Comparison of ENCODE assay signal across 13 cellular contexts in the genomic region with DNA sequence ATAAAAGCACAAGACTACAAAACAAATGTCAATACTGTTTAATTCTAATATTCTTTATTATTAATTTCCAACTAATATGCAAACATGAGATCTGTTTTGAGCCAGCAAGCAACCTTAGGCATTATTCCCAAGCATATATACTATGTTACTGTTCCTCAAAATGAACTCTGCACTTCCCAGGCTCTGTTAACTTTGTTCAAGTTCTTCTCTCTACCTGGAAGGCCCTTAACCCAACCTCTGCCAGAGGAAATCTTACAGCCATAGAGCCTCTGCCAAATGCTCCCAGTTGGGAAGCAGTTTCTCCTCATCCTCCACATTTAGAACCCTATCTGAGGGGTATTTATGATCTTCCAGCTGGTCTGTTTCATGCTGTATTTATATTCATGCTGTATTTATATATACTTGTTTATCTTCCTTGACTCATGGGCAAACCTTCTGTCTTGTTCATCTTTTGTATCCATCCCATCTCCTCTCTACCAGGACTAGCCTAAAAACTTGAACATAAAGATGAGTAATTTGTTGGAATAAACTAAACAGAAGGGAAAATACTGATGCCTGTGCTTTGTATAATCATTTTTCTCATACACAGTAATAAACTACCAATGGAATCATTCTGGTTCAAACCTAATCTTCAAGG. TPM values are rescaled to one million over a fixed set of nuclear protein-coding genes. Genes with fewer than 3 reads are reported as not detected.
DNase-seq lines count a peak whose midpoint lies in the region; ATAC-seq and TF ChIP-seq lines count a peak whose summit lies in the region.
"Had no signal": no experiment of that assay in that cellular context is flagged by ENCODE, and none has a peak within 500 bp of the region (broad histone marks: within the 10 kb centered on the region; RNA-seq: fewer than 3 reads in every experiment).

No MANE protein-coding gene starts in this region.

- H2AFZ ChIP-seq in GM23338 (no peak overlapping the region), neuronal stem cell (ENCODE audit: low read length) (no peak overlapping the region)

- H3K9ac ChIP-seq in neuronal stem cell (ENCODE audit: low read depth, low read length, poor library complexity) = no peak overlapping the region

- no peak overlapping the region for H2BK15ac ChIP-seq in neuronal stem cell (ENCODE audit: low read length)

- H3K4me2 ChIP-seq in GM23338 (peak overlapping the region; percentile 90), neuronal stem cell (ENCODE audit: insufficient read depth, low read length, poor library complexity, severe bottlenecking) (no peak overlapping the region)

- ATAC-seq in CD4-positive, CD25-positive, alpha-beta regulatory T cell (ENCODE audit: low read depth in 2 of 2) = no peak
- ATAC-seq in GM23338 (no peak), natural killer cell (no peak)
- ATAC-seq: body of pancreas had no signal

- no peak overlapping the region for H4K8ac ChIP-seq in neuronal stem cell (ENCODE audit: low read depth, low read length)

- no peak overlapping the region for H3K18ac ChIP-seq in neuronal stem cell (ENCODE audit: low read length)

- H3K27me3 ChIP-seq in CD4-positive, CD25-positive, alpha-beta regulatory T cell (ENCODE audit: control insufficient read depth, insufficient read depth, low read length) = no peaks in the 10 kb centered on the region
- H3K27me3 ChIP-seq in GM23338 (ENCODE audit: insufficient read depth) (no peaks in the 10 kb centered on the region), neuronal stem cell (ENCODE audit: control insufficient read depth in 3 of 3, insufficient read depth in 3 of 3, low read depth in 1 of 3, low read length in 3 of 3) (no peaks in the 10 kb centered on the region)
- H3K27me3 ChIP-seq: body of pancreas had no signal

- no peak overlapping the region for H3K4ac ChIP-seq in neuronal stem cell (ENCODE audit: low read length)

- no peak overlapping the region for H2BK5ac ChIP-seq in neuronal stem cell (ENCODE audit: low read length)

- intact Hi-C loops in natural killer cell (cut with micrococcal nuclease) = loop anchor here (10.0 kb wide), 2 partner anchors 467 to 1063 kb away; a partner anchor contains a TSS

- no peak overlapping the region for H3K14ac ChIP-seq in neuronal stem cell (ENCODE audit: low read length)

- H3F3A ChIP-seq in GM23338 (replicated peaks; ENCODE audit: low read depth) = no peaks in the 10 kb centered on the region

- H3K27ac Mint-ChIP-seq in CD4-positive, CD25-positive, alpha-beta regulatory T cell = peak overlapping the region in 2 of 3 donors; percentile 39 to 43
- H3K27ac Mint-ChIP-seq in GM23338 (no peak overlapping the region), natural killer cell (peak overlapping the region; percentile 57 to 99)
- no peak overlapping the region for H3K27ac Mint-ChIP-seq in activated naive CD8-positive, alpha-beta T cell treated with anti-CD3 and anti-CD28 coated beads for 36 hours

- H3K4me3 ChIP-seq in CD4-positive, CD25-positive, alpha-beta regulatory T cell (ENCODE audit: low read depth, low read length) = peak overlapping the region; percentile 100
- no peak overlapping the region for H3K4me3 ChIP-seq in GM23338
- H3K4me3 ChIP-seq in neuronal stem cell (ENCODE audit: low read length in 2 of 2) = no peak overlapping the region
- H3K4me3 ChIP-seq: body of pancreas, lung had no signal

- no peak overlapping the region for H3K23ac ChIP-seq in neuronal stem cell (ENCODE audit: low read depth, low read length, poor library complexity)

- peaks cover 51% of the 10 kb centered on the region for H3K4me1 ChIP-seq in CD4-positive, CD25-positive, alpha-beta regulatory T cell (ENCODE audit: control insufficient read depth, insufficient read depth, low read length, poor library complexity, severe bottlenecking)
- H3K4me1 ChIP-seq in GM23338 (ENCODE audit: insufficient read depth) (peaks cover 21% of the 10 kb centered on the region), neuronal stem cell (ENCODE audit: control insufficient read depth in 2 of 2, insufficient read depth in 1 of 2, low read depth in 1 of 2, low read length in 2 of 2) (peaks cover 0 to 14% of the 10 kb centered on the region in 2 donors)

- no peak overlapping the region for H4K91ac ChIP-seq in neuronal stem cell (ENCODE audit: low read depth, low read length, poor library complexity)

- no peak overlapping the region for H2BK12ac ChIP-seq in neuronal stem cell (ENCODE audit: low read length)

- peaks cover 22% of the 10 kb centered on the region for H3K36me3 Mint-ChIP-seq in CD4-positive, CD25-positive, alpha-beta regulatory T cell
- H3K36me3 Mint-ChIP-seq in GM23338 (ENCODE audit: low read depth) = peaks cover 54% of the 10 kb centered on the region
- peaks cover 54% of the 10 kb centered on the region for H3K36me3 Mint-ChIP-seq in activated naive CD8-positive, alpha-beta T cell treated with anti-CD3 and anti-CD28 coated beads for 36 hours
- H3K36me3 Mint-ChIP-seq in natural killer cell = peaks cover 21% of the 10 kb centered on the region

- H3K79me2 ChIP-seq in GM23338 (replicated peaks; ENCODE audit: insufficient read depth) = peaks cover 98% of the 10 kb centered on the region

- H3K9me3 Mint-ChIP-seq in CD4-positive, CD25-positive, alpha-beta regulatory T cell = no peaks in the 10 kb centered on the region
- no peaks in the 10 kb centered on the region for H3K9me3 Mint-ChIP-seq in GM23338
- H3K9me3 Mint-ChIP-seq in activated naive CD8-positive, alpha-beta T cell treated with anti-CD3 and anti-CD28 coated beads for 36 hours = no peaks in the 10 kb centered on the region
- no peaks in the 10 kb centered on the region for H3K9me3 Mint-ChIP-seq in natural killer cell

- H3K36me3 ChIP-seq in CD4-positive, CD25-positive, alpha-beta regulatory T cell (ENCODE audit: control insufficient read depth, insufficient read depth, low read length) = peaks cover 46% of the 10 kb centered on the region
- H3K36me3 ChIP-seq in GM23338 (ENCODE audit: insufficient read depth) (peaks cover 46% of the 10 kb centered on the region), neuronal stem cell (replicated peaks in 1 of 2; ENCODE audit: control insufficient read depth in 2 of 2, insufficient read depth in 2 of 2, low read length in 2 of 2) (peaks cover 12 to 63% of the 10 kb centered on the region in 2 donors)

- peaks cover 3% of the 10 kb centered on the region for H3K79me1 ChIP-seq in neuronal stem cell (ENCODE audit: low read depth, low read length)

- no peaks in the 10 kb centered on the region for H3K9me3 ChIP-seq in CD4-positive, CD25-positive, alpha-beta regulatory T cell (ENCODE audit: control insufficient read depth in 2 of 2, low read length in 2 of 2)
- no peaks in the 10 kb centered on the region for H3K9me3 ChIP-seq in neuronal stem cell (replicated peaks in 1 of 2; ENCODE audit: control insufficient read depth in 2 of 2, insufficient read depth in 1 of 2, low read depth in 1 of 2, low read length in 2 of 2)
- H3K9me3 ChIP-seq: body of pancreas had no signal

- H3K4me3 Mint-ChIP-seq in CD4-positive, CD25-positive, alpha-beta regulatory T cell = peak overlapping the region; percentile 95 to 98 (median 97)
- H3K4me3 Mint-ChIP-seq in GM23338 (peak overlapping the region; percentile 4; the same call in 2 of the 3 replicates), natural killer cell (peak overlapping the region; percentile 95)
- peak overlapping the region; percentile 27 for H3K4me3 Mint-ChIP-seq in activated naive CD8-positive, alpha-beta T cell treated with anti-CD3 and anti-CD28 coated beads for 36 hours

- no peak overlapping the region for H3K27ac ChIP-seq in CD4-positive, CD25-positive, alpha-beta regulatory T cell (ENCODE audit: insufficient read depth, low read length, poor library complexity, severe bottlenecking)
- no peak overlapping the region for H3K27ac ChIP-seq in GM23338 (ENCODE audit: low read depth)
- H3K27ac ChIP-seq in neuronal stem cell (replicated peaks; ENCODE audit: low read length) = no peak overlapping the region
- no peak overlapping the region for H3K27ac ChIP-seq in substantia nigra (ENCODE audit: low read depth, low read length, poor library complexity, severe bottlenecking)
- H3K27ac ChIP-seq: body of pancreas had no signal

- H3K4me1 Mint-ChIP-seq in CD4-positive, CD25-positive, alpha-beta regulatory T cell = peaks cover 35 to 74% (median 46%) of the 10 kb centered on the region in 4 donors
- H3K4me1 Mint-ChIP-seq in GM23338 (peaks cover 32% of the 10 kb centered on the region; the same call in 2 of the 3 replicates), natural killer cell (peaks cover 57 to 76% of the 10 kb centered on the region in 2 donors)
- H3K4me1 Mint-ChIP-seq in activated naive CD8-positive, alpha-beta T cell treated with anti-CD3 and anti-CD28 coated beads for 36 hours = peaks cover 36% of the 10 kb centered on the region

- H2BK120ac ChIP-seq in neuronal stem cell (ENCODE audit: low read depth, low read length) = no peak overlapping the region

- no peak for DNase-seq in CD4-positive, CD25-positive, alpha-beta regulatory T cell
- DNase-seq in GM23338 (ENCODE audit: low spot score) = no peak
- DNase-seq in activated naive CD8-positive, alpha-beta T cell treated with anti-CD3 and anti-CD28 coated beads for 36 hours = no peak
- DNase-seq in natural killer cell = no peak
- no peak for DNase-seq in neuronal stem cell (ENCODE audit: low spot score)
- DNase-seq in substantia nigra (lab: John Stamatoyannopoulos, UW) = no peak
- DNase-seq in NCI-H524 treated with DMSO at 0.1 percent for 48 hours (lab: John Stamatoyannopoulos, UW) = no peak
- DNase-seq in stimulated activated CD4-positive, alpha-beta T cell treated with anti-CD3 and anti-CD28 coated beads, Interleukin-12 subunit alpha, Interleukin-12 subunit beta, amount 100 ng/mL, for 4 hours = no peak
- DNase-seq: body of pancreas, COR-L47, MV-4-11, NCI-H345 had no signal

- peaks cover 5% of the 10 kb centered on the region for H3K27me3 Mint-ChIP-seq in CD4-positive, CD25-positive, alpha-beta regulatory T cell
- peaks cover 3% of the 10 kb centered on the region for H3K27me3 Mint-ChIP-seq in GM23338 (ENCODE audit: insufficient read depth, low read depth, poor library complexity)
- H3K27me3 Mint-ChIP-seq in activated naive CD8-positive, alpha-beta T cell treated with anti-CD3 and anti-CD28 coated beads for 36 hours = no peaks in the 10 kb centered on the region
- H3K27me3 Mint-ChIP-seq in natural killer cell (ENCODE audit: low read depth in 2 of 2) = no peaks in the 10 kb centered on the region

- no peak overlapping the region for H2AK5ac ChIP-seq in neuronal stem cell (ENCODE audit: low read depth, low read length)

- no peaks in the 10 kb centered on the region for H3K9me2 ChIP-seq in GM23338 (ENCODE audit: insufficient read depth)

- peaks cover 30% of the 10 kb centered on the region for H4K20me1 ChIP-seq in GM23338 (replicated peaks; ENCODE audit: insufficient read depth)

- TF ChIP-seq CTCF in GM23338 (conservative IDR thresholded peaks at IDR 0.05; ENCODE audit: low read depth in 2 of 2) = no peak
- TF ChIP-seq CTCF in natural killer cell (IDR thresholded peaks at IDR 0.05) = no peak

RNA-seq across cellular contexts. Expression of a gene that starts 5.3 kb away (rescaled TPM):
- total RNA-seq in CD4-positive, CD25-positive, alpha-beta regulatory T cell = 373 TPM
- 10 to 100 TPM; 66.9 to 95.2 (median 79.9) TPM for polyA plus RNA-seq in CD4-positive, CD25-positive, alpha-beta regulatory T cell
- 162 TPM in 2 replicates for total RNA-seq in GM23338 (2014; rRNA removed; shearing (Covaris generic))
- polyA plus RNA-seq in GM23338 (2016; fragmentation: Nextera tagmentation; extraction: Ambion mirVana) = 63.1 and 73.5 TPM in 2 replicates
- 100 to 1,000 TPM; 137 to 139 TPM for total RNA-seq in activated naive CD8-positive, alpha-beta T cell treated with anti-CD3 and anti-CD28 coated beads for 36 hours
- 100 to 1,000 TPM; 250 to 394 (median 299) TPM for total RNA-seq in natural killer cell
- polyA plus RNA-seq in neuronal stem cell (2013, experiment 1 of 2) = 74.7 TPM
- 73.7 TPM for polyA plus RNA-seq in neuronal stem cell (2013, experiment 2 of 2)

Comparison
In these comparisons a context has a peak if more than half of its experiments do, and no peak if none do; other contexts are left out.
1. H3K27ac Mint-ChIP-seq: peak in CD4-positive, CD25-positive, alpha-beta regulatory T cell (2 of 3) and natural killer cell (2 of 2); none in GM23338 (single experiment) and activated naive CD8-positive, alpha-beta T cell treated with anti-CD3 and anti-CD28 coated beads for 36 hours (single experiment).
2. H3K4me3 Mint-ChIP-seq: peak in every context shown above with its lines; median percentile 97 in CD4-positive, CD25-positive, alpha-beta regulatory T cell; 95 in natural killer cell; 27 in activated naive CD8-positive, alpha-beta T cell treated with anti-CD3 and anti-CD28 coated beads for 36 hours; 4 in GM23338.